13 cellular contexts compared by ENCODE assay signal in genomic region chr3:49025793-49026520, GRCh38. TPM values are rescaled to one million over a fixed set of nuclear protein-coding genes. Genes with fewer than 3 reads are reported as not detected.
A peak's percentile ranks its signal among the peaks of the same experiment; 100 is the strongest.
DNase-seq lines count a peak whose midpoint lies in the region; ATAC-seq and TF ChIP-seq lines count a peak whose summit lies in the region.
"Had no signal": no experiment of that assay in that cellular context is flagged by ENCODE, and none has a peak within 500 bp of the region (broad histone marks: within the 10 kb centered on the region; RNA-seq: fewer than 3 reads in every experiment).

No MANE protein-coding gene starts in this region.

- H3K27ac Mint-ChIP-seq in chondrocyte (ENCODE audit: unreplicated experiment): peak overlapping the region; percentile 71

- H3K27me3 ChIP-seq in psoas muscle (ENCODE audit: insufficient read depth in 3 of 3, low read length in 2 of 3): no peaks in the 10 kb centered on the region
- H3K27me3 ChIP-seq in transverse colon: no peaks in the 10 kb centered on the region
- H3K27me3 ChIP-seq: spleen, tibial nerve had no signal

- H3K27me3 Mint-ChIP-seq in chondrocyte (ENCODE audit: low read depth): no peaks in the 10 kb centered on the region

- in situ Hi-C loops in transverse colon (cut with MboI; ENCODE audit: low pct_ligation_motif_present in 1 of 4, low pct_unique_long_range_greater_than_20kb in 1 of 4, low sequenced_read_pairs in 3 of 4): no loop called here

- H3K9me3 ChIP-seq in psoas muscle (no peaks in the 10 kb centered on the region), transverse colon (no peaks in the 10 kb centered on the region)
- H3K9me3 ChIP-seq: spleen, tibial nerve had no signal

- no peak for TF ChIP-seq EP300 in transverse colon (IDR thresholded peaks at IDR 0.05; ENCODE audit: low read depth)

- ATAC-seq in psoas muscle: no peak

- H3K36me3 ChIP-seq in psoas muscle (ENCODE audit: insufficient read depth in 1 of 2, low read depth in 1 of 2): peaks cover 5 to 65% of the 10 kb centered on the region in 2 donors
- peaks cover 0 to 23% (median 0%) of the 10 kb centered on the region in 4 donors for H3K36me3 ChIP-seq in transverse colon

- H3K4me3 ChIP-seq in psoas muscle: no peak overlapping the region
- no peak overlapping the region for H3K4me3 ChIP-seq in transverse colon
- H3K4me3 ChIP-seq: spleen, tibial nerve had no signal

- no peaks in the 10 kb centered on the region for H3K9me3 Mint-ChIP-seq in chondrocyte (ENCODE audit: low read depth)

- H3K4me1 ChIP-seq in psoas muscle (peaks cover 48% of the 10 kb centered on the region), transverse colon (peaks cover 19 to 33% (median 25%) of the 10 kb centered on the region in 4 donors)

- TF ChIP-seq CTCF in chondrocyte (IDR thresholded peaks at IDR 0.05) (no peak), psoas muscle (IDR thresholded peaks at IDR 0.05) (no peak), transverse colon (IDR thresholded peaks at IDR 0.05) (no peak)

- peaks cover 21% of the 10 kb centered on the region for H3K36me3 Mint-ChIP-seq in chondrocyte (ENCODE audit: low read depth)

- H3K4me1 Mint-ChIP-seq in chondrocyte (ENCODE audit: low read depth): peaks cover 60% of the 10 kb centered on the region

- DNase-seq in activated CD8-positive, alpha-beta memory T cell treated with anti-CD3 and anti-CD28 coated beads for 24 hours: peak; percentile 63
- DNase-seq in activated CD8-positive, alpha-beta memory T cell treated with anti-CD3 and anti-CD28 coated beads, Interleukin-2, amount 50 U/mL, for 4 hours: no peak
- peak; percentile 79 for DNase-seq in chondrocyte (ENCODE audit: low spot score)
- DNase-seq in psoas muscle: peak in 1 of 2 donors; percentile 48
- no peak for DNase-seq in GM19240 (ENCODE audit: insufficient read length, low spot score)
- no peak for DNase-seq in kidney glomerular epithelial cell (lab: John Stamatoyannopoulos, UW)
- DNase-seq in transverse colon: no peak
- DNase-seq: activated CD4-positive, alpha-beta T cell treated with anti-CD3 and anti-CD28 coated beads for 48 hours; amygdala; effector memory CD4-positive, alpha-beta T cell; spleen had no signal

- WGBS in psoas muscle, 3 donors: 67 to 87% (median 72%) methylated on average over 8 of the region's 8 CpGs
- WGBS in transverse colon (ENCODE audit: low coverage in 1 of 2), 2 donors: 90% methylated on average over 8 of the region's 8 CpGs; no CpG with 5 or more reads in 1 of the 2 donors

- intact Hi-C loops in psoas muscle (cut with DNase I): no loop called here
- intact Hi-C loops in transverse colon (cut with DNase I; ENCODE audit: low total_unique reads): no loop called here

- H3K4me3 Mint-ChIP-seq in chondrocyte (ENCODE audit: unreplicated experiment): no peak overlapping the region

- TF ChIP-seq POLR2A in transverse colon (IDR thresholded peaks at IDR 0.05): no peak

- H3K27ac ChIP-seq in psoas muscle: peak overlapping the region; percentile 48
- no peak overlapping the region for H3K27ac ChIP-seq in transverse colon
- H3K27ac ChIP-seq: tibial nerve had no signal

TF ChIP-seq in PFSK-1, 5 proteins besides CTCF, POLR2A, EP300 and RAD21:
- TF ChIP-seq REST (IDR thresholded peaks at IDR 0.05; ENCODE audit: insufficient read depth in 1 of 2, low read depth in 2 of 2, low read length in 2 of 2) (no peak), TAF1 (IDR thresholded peaks at IDR 0.05; ENCODE audit: borderline replicate concordance, insufficient read depth, low read length) (0 out of 2 replicates have a peak, but pooled peaks have one; percentile 21), POLR2AphosphoS5 (IDR thresholded peaks at IDR 0.05; ENCODE audit: low read depth, low read length) (peak; percentile 68), SIN3A (IDR thresholded peaks at IDR 0.05; ENCODE audit: borderline replicate concordance, insufficient read depth, low read length) (no peak)
TF ChIP-seq in PFSK-1: peak in this region for 2.

RNA-seq across cellular contexts. Expression of gene IMPDH2, which starts 3.2 kb away (rescaled TPM):
- polyA plus RNA-seq in PFSK-1 (2012; ENCODE audit: insufficient read length, low read depth): 356 TPM
- total RNA-seq in chondrocyte (133 to 199 TPM (median 140 TPM) in 3 replicates), psoas muscle (100 to 1,000 TPM in 3 of 4 donors, 10 to 100 TPM in 1; 82.8 to 259 (median 209) TPM), transverse colon (100 to 1,000 TPM in 1 of 4 donors, 10 to 100 TPM in 3; 25.1 to 106 (median 72.7) TPM)
- polyA plus RNA-seq in psoas muscle: 100 to 1,000 TPM; 102 to 397 (median 233) TPM

RNA-seq across cellular contexts. Expression of gene NDUFAF3, which starts 4.0 kb away (rescaled TPM):
- 201 TPM for polyA plus RNA-seq in PFSK-1 (2012; ENCODE audit: insufficient read length, low read depth)
- total RNA-seq in chondrocyte (60.4 to 74.3 TPM (median 69.2 TPM) in 3 replicates), psoas muscle (100 to 1,000 TPM; 100 to 150 (median 112) TPM), transverse colon (100 to 1,000 TPM in 1 of 4 donors, 10 to 100 TPM in 3; 30.4 to 125 (median 88.1) TPM)
- polyA plus RNA-seq in psoas muscle: 10 to 100 TPM; 60.6 to 98.8 (median 85.7) TPM

RNA-seq across cellular contexts. Expression of gene DALRD3, which starts 7.6 kb away (rescaled TPM):
- 36.1 TPM for polyA plus RNA-seq in PFSK-1 (2012; ENCODE audit: insufficient read length, low read depth)
- 18.3 to 29.7 TPM (median 21.5 TPM) in 3 replicates for total RNA-seq in chondrocyte
- 10 to 100 TPM in 1 of 4 donors, 1 to 10 TPM in 3; 7.5 to 10.4 (median 9.1) TPM for total RNA-seq in psoas muscle
- 10 to 100 TPM; 11.0 to 19.9 (median 13.4) TPM for polyA plus RNA-seq in psoas muscle
- 100 to 1,000 TPM in 1 of 4 donors, 10 to 100 TPM in 3; 30.4 to 136 (median 42.0) TPM for total RNA-seq in transverse colon

RNA-seq across cellular contexts. Expression of gene WDR6, which starts 18.8 kb away (rescaled TPM):
- polyA plus RNA-seq in PFSK-1 (2012; ENCODE audit: insufficient read length, low read depth): 87.5 TPM
- 164 to 222 TPM (median 168 TPM) in 3 replicates for total RNA-seq in chondrocyte
- total RNA-seq in psoas muscle: 10 to 100 TPM; 55.1 to 65.7 (median 59.6) TPM
- 10 to 100 TPM; 30.5 to 49.5 (median 46.9) TPM for polyA plus RNA-seq in psoas muscle
- total RNA-seq in transverse colon: 100 to 1,000 TPM in 3 of 4 donors, 10 to 100 TPM in 1; 76.0 to 162 (median 146) TPM

RNA-seq across cellular contexts. Expression of gene P4HTM, which starts 35.9 kb away (rescaled TPM):
- polyA plus RNA-seq in PFSK-1 (2012; ENCODE audit: insufficient read length, low read depth): not detected
- total RNA-seq in chondrocyte: 25.6 to 31.0 TPM (median 26.3 TPM) in 3 replicates
- 10 to 100 TPM; 11.1 to 17.0 (median 13.7) TPM for total RNA-seq in psoas muscle
- polyA plus RNA-seq in psoas muscle: 1 to 10 TPM; 4.1 to 8.7 (median 8.5) TPM
- total RNA-seq in transverse colon: 100 to 1,000 TPM in 1 of 4 donors, 10 to 100 TPM in 3; 43.4 to 100 (median 76.6) TPM

Comparison
In these comparisons a context has a peak if more than half of its experiments do, and no peak if none do; other contexts are left out.
1. DNase-seq: peak in activated CD8-positive, alpha-beta memory T cell treated with anti-CD3 and anti-CD28 coated beads for 24 hours (single experiment) and chondrocyte (single experiment); none in activated CD8-positive, alpha-beta memory T cell treated with anti-CD3 and anti-CD28 coated beads, Interleukin-2, amount 50 U/mL, for 4 hours (single experiment), GM19240 (single experiment), kidney glomerular epithelial cell (single experiment) and transverse colon (single experiment).